In genomic region chr3:38029400-38030125, GRCh38 we compare ENCODE assay signal across 9 cellular contexts. TPM values are rescaled to one million over a fixed set of nuclear protein-coding genes. Genes with fewer than 3 reads are reported as not detected.
DNase-seq lines count a peak whose midpoint lies in the region; ATAC-seq and TF ChIP-seq lines count a peak whose summit lies in the region.
"Had no signal": no experiment of that assay in that cellular context is flagged by ENCODE, and none has a peak within 500 bp of the region (broad histone marks: within the 10 kb centered on the region; RNA-seq: fewer than 3 reads in every experiment).

Gene PLCD1 (minus strand): TSS chr3:38029642. CDS start chr3:38029539, 103 bp downstream.

- peaks cover 39% of the 10 kb centered on the region for H3K4me1 ChIP-seq in CD8-positive, alpha-beta memory T cell (ENCODE audit: insufficient read depth, low read length)
- peaks cover 10% of the 10 kb centered on the region for H3K4me1 ChIP-seq in SJSA1 (replicated peaks)

- peaks cover 8% of the 10 kb centered on the region for H3K27me3 ChIP-seq in CD8-positive, alpha-beta memory T cell (ENCODE audit: insufficient read depth, low read length, poor library complexity, severe bottlenecking)
- no peaks in the 10 kb centered on the region for H3K27me3 ChIP-seq in SJSA1 (replicated peaks)

- CTCF ChIA-PET in CD8-positive, alpha-beta memory T cell (lab: Charles Lee) = interaction anchor here (0.9 to 1.5 kb wide), 3 partner anchors 10 to 32 kb away, joined by 3 to 7 read pairs (median 4); no protein-coding TSS in a partner anchor

- peak within 1 kb of the TSS; percentile 60 for H3K4me3 ChIP-seq in CD8-positive, alpha-beta memory T cell (ENCODE audit: low read length)
- peak within 1 kb of the TSS; percentile 37 for H3K4me3 ChIP-seq in SJSA1
- H3K4me3 ChIP-seq in cardiac fibroblast (replicated peaks in 1 of 2; ENCODE audit: low read depth in 2 of 2, low read length in 2 of 2) = peak within 1 kb of the TSS; percentile 62 to 68
- H3K4me3 ChIP-seq in iPS-11a (ENCODE audit: low read depth, low read length) = peak within 1 kb of the TSS; percentile 63

- ATAC-seq in GM21717 (IDR thresholded peaks at IDR 0.05; ENCODE audit: unreplicated experiment) = no peak
- no peak for ATAC-seq in activated CD4-positive, CD25-positive, alpha-beta regulatory T cell treated with anti-CD3 and anti-CD28 coated beads, Interleukin-2, amount 50 U/mL, for 24 hours

- H3K27me3 Mint-ChIP-seq in CD8-positive, alpha-beta memory T cell = peaks cover 0 to 7% of the 10 kb centered on the region in 2 donors

- DNase-seq in CD8-positive, alpha-beta memory T cell = peak; percentile 15 to 75 (median 49)
- peak; percentile 23 to 60 for DNase-seq in SJSA1 (ENCODE audit: low read depth in 1 of 2, low spot score in 2 of 2)
- peak; percentile 56 to 86 for DNase-seq in cardiac fibroblast (ENCODE audit: low read depth in 2 of 2)
- no peak for DNase-seq in renal cortical epithelial cell (ENCODE audit: low read depth)
- no peak for DNase-seq in NAMALWA (ENCODE audit: low spot score)

- no peaks in the 10 kb centered on the region for H3K9me3 Mint-ChIP-seq in CD8-positive, alpha-beta memory T cell

- H3K36me3 ChIP-seq in CD8-positive, alpha-beta memory T cell (ENCODE audit: insufficient read depth, low read length) = no peaks in the 10 kb centered on the region
- H3K36me3 ChIP-seq in SJSA1 = no peaks in the 10 kb centered on the region

- peak within 1 kb of the TSS; percentile 24 for H3K27ac ChIP-seq in CD8-positive, alpha-beta memory T cell (ENCODE audit: low read depth, low read length)
- no peak within 1 kb of the TSS for H3K27ac ChIP-seq in SJSA1
- H3K27ac ChIP-seq: HL-60 had no signal

- H3K27ac Mint-ChIP-seq in CD8-positive, alpha-beta memory T cell = peak within 1 kb of the TSS in 6 of 8 donors; percentile 31 to 92 (median 81)

- H3K9me3 ChIP-seq in CD8-positive, alpha-beta memory T cell (ENCODE audit: low read length) = no peaks in the 10 kb centered on the region
- H3K9me3 ChIP-seq in SJSA1 (replicated peaks) = no peaks in the 10 kb centered on the region

- H3K4me3 Mint-ChIP-seq in CD8-positive, alpha-beta memory T cell = peak within 1 kb of the TSS; percentile 68 to 90 (median 81)

- peaks cover 30 to 59% (median 38%) of the 10 kb centered on the region in 3 donors for H3K4me1 Mint-ChIP-seq in CD8-positive, alpha-beta memory T cell

- POLR2A ChIA-PET in CD8-positive, alpha-beta memory T cell (lab: Charles Lee) = interaction anchor here (0.7 to 3.0 kb wide), 2 partner anchors 10 to 107 kb away, joined by 3 to 22 read pairs; partner anchors contain the start of genes ACAA1 and DLEC1

- peaks cover 0 to 3% (median under 1%) of the 10 kb centered on the region in 3 donors for H3K36me3 Mint-ChIP-seq in CD8-positive, alpha-beta memory T cell

- no peak for TF ChIP-seq CTCF in cardiac fibroblast (IDR thresholded peaks at IDR 0.05; ENCODE audit: low read depth, low read length)

RNA-seq across cellular contexts. Expression of gene PLCD1, which starts in this region (rescaled TPM):
- 10 to 100 TPM; 12.8 to 18.5 TPM for total RNA-seq in CD8-positive, alpha-beta memory T cell
- 36.4 TPM for polyA plus RNA-seq in CD8-positive, alpha-beta memory T cell
- total RNA-seq in SJSA1 (2014; rRNA removed; shearing (Covaris generic)) = 2.9 and 4.8 TPM in 2 replicates
- total RNA-seq in renal cortical epithelial cell = 20.5 and 28.1 TPM in 2 replicates

Comparison
In these comparisons a context has a peak if more than half of its experiments do, and no peak if none do; other contexts are left out.
1. DNase-seq: peak in CD8-positive, alpha-beta memory T cell (5 of 5), SJSA1 (2 of 2) and cardiac fibroblast (2 of 2); none in renal cortical epithelial cell (single experiment) and NAMALWA (single experiment).
2. Peak in every context shown above with its lines, with median percentiles within 50 percentile points of each other: H3K4me3 ChIP-seq.